8 cellular contexts compared by ENCODE assay signal in the genomic region with DNA sequence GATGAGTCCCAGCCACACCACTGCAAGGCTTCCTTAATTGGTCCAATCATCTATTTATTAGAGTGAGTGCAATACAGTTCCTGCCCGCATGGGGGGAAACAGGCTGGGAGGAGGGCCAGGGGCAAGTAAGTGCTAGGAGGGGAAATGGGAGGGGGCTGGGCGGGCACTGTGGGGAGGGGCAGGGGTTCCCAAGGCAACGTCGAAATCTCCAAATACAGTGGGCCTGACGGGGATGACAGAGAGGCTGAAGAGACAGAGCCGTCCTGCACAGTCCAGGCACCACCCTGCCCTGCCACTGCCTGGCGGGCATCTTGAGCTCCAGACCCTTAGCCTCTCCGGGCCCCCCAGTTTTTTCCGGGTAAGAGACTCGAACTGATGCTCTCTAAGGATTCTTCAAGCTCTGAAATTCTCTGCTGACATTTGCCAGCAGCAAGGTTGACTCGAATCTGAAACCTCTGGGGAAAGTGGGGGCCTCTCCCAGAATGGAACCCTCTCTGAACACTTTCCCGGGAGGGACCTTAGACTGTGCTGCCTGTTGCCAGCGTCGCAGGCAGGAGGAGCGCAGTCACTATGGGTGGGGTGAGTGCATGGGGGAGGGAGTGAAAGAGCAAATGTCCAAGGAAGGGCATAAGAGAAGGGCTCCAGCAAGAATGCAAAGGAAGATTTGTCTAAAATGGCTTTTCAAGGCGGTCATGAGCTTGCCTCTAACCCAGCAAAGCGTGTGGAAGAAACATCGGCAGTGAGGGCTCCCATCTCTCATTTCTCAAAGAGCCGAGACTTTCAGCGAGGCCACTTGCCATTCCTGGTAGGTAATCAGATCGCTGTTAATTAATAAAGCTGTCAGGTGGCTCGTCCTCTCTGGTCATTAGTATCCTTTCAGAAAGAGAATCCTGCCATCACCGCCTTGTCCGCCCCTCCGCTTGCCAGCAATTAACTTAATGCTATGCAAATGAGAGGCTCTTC.
DNase-seq lines count a peak whose midpoint lies in the region; ATAC-seq and TF ChIP-seq lines count a peak whose summit lies in the region.

No MANE protein-coding gene starts in this region.

- H3F3A ChIP-seq in OCI-LY1 (ENCODE audit: insufficient read depth, low read length) (no peaks in the 10 kb centered on the region), neural cell (ENCODE audit: insufficient read depth, low read length, poor library complexity, severe bottlenecking) (no peaks in the 10 kb centered on the region)

- peak overlapping the region; percentile 65 for H3K4me3 ChIP-seq in A673 (ENCODE audit: low read depth, low read length, poor library complexity, severe bottlenecking)
- peak overlapping the region; percentile 81 for H3K4me3 ChIP-seq in OCI-LY1 (ENCODE audit: low read depth, low read length, poor library complexity, severe bottlenecking)
- H3K4me3 ChIP-seq in fibroblast of pulmonary artery (replicated peaks; ENCODE audit: low read depth, low read length): peak overlapping the region; percentile 82
- H3K4me3 ChIP-seq in neural cell (ENCODE audit: low read length): peak overlapping the region; percentile 46

- H3K4me2 ChIP-seq in OCI-LY1 (ENCODE audit: low read length) (peak overlapping the region; percentile 96), neural cell (ENCODE audit: low read length) (no peak overlapping the region)

- intact Hi-C loops in A673 (cut with micrococcal nuclease; ENCODE audit: unreplicated experiment): no loop called here

- H3K4me1 ChIP-seq in A673 (ENCODE audit: insufficient read depth, low read length, poor library complexity, severe bottlenecking) (peaks cover 11% of the 10 kb centered on the region), OCI-LY1 (ENCODE audit: insufficient read depth, low read length, severe bottlenecking) (peaks cover 16% of the 10 kb centered on the region)

- H3K27ac ChIP-seq in A673 (ENCODE audit: low read depth, low read length, poor library complexity, severe bottlenecking) (peak overlapping the region; percentile 33), OCI-LY1 (ENCODE audit: low read depth, low read length, poor library complexity, severe bottlenecking) (peak overlapping the region; percentile 11), neural cell (ENCODE audit: low read length) (no peak overlapping the region), substantia nigra (ENCODE audit: low read depth, low read length, poor library complexity, severe bottlenecking) (peak overlapping the region; percentile 52)

- H3K27me3 ChIP-seq in A673 (replicated peaks; ENCODE audit: insufficient read depth, low read depth, low read length, poor library complexity) (peaks cover 10% of the 10 kb centered on the region), OCI-LY1 (ENCODE audit: insufficient read depth, low read length) (no peaks in the 10 kb centered on the region; the same call in 1 of the 2 replicates), neural cell (ENCODE audit: insufficient read depth, low read depth, low read length) (peaks cover 4% of the 10 kb centered on the region)

- POLR2A ChIA-PET in A673 (lab: Charles Lee; ENCODE audit: low non-redundant PET): no interaction called here

- CTCF ChIA-PET in A673 (lab: Charles Lee): interaction anchor here (0.5 to 0.6 kb wide), 3 partner anchors 18 to 130 kb away, joined by 3 to 13 read pairs (median 5); no protein-coding TSS in a partner anchor

- BruUV-seq in A673 (replicated peaks; lab: Mats Ljungman, UMichigan): no TSS peak

- no peaks in the 10 kb centered on the region for H3K9me3 ChIP-seq in A673 (ENCODE audit: low read depth, low read length, poor library complexity, severe bottlenecking)
- peaks cover 3% of the 10 kb centered on the region; the same call in 1 of the 2 replicates for H3K9me3 ChIP-seq in OCI-LY1 (ENCODE audit: low read length)
- H3K9me3 ChIP-seq in neural cell (ENCODE audit: low read length): peaks cover 3% of the 10 kb centered on the region

- H3K9me2 ChIP-seq in OCI-LY1 (ENCODE audit: low read depth, low read length): no peaks in the 10 kb centered on the region
- no peaks in the 10 kb centered on the region for H3K9me2 ChIP-seq in neural cell (ENCODE audit: insufficient read depth, low read length)

- H4K20me1 ChIP-seq in OCI-LY1 (ENCODE audit: insufficient read depth, low read length) (no peaks in the 10 kb centered on the region), neural cell (ENCODE audit: insufficient read depth) (no peaks in the 10 kb centered on the region)

- TF ChIP-seq CTCF in A673 (conservative IDR thresholded peaks at IDR 0.05; ENCODE audit: low read depth, low read length) (peak; percentile 42), OCI-LY1 (IDR thresholded peaks at IDR 0.05; ENCODE audit: low read length) (peak; percentile 47), fibroblast of pulmonary artery (IDR thresholded peaks at IDR 0.05; ENCODE audit: low read length, missing control alignments) (peak; percentile 44), neural cell (IDR thresholded peaks at IDR 0.05; ENCODE audit: poor library complexity, severe bottlenecking) (no peak)

- H3K9ac ChIP-seq in OCI-LY1 (ENCODE audit: low read length) (peak overlapping the region; percentile 79), neural cell (ENCODE audit: low read length) (no peak overlapping the region)

- peak; percentile 59 for ATAC-seq in GM18498 (IDR thresholded peaks at IDR 0.05; ENCODE audit: unreplicated experiment)
- ATAC-seq in HG03439 (IDR thresholded peaks at IDR 0.05; ENCODE audit: unreplicated experiment): peak; percentile 48

- H3K36me3 ChIP-seq in A673 (ENCODE audit: insufficient read depth, low read length, poor library complexity, severe bottlenecking) (no peaks in the 10 kb centered on the region), OCI-LY1 (ENCODE audit: insufficient read depth, low read length) (no peaks in the 10 kb centered on the region; the same call in 1 of the 2 replicates), neural cell (ENCODE audit: insufficient read depth, low read length) (no peaks in the 10 kb centered on the region)

- TF ChIP-seq EP300 in neural cell (conservative IDR thresholded peaks at IDR 0.05; ENCODE audit: poor library complexity, severe bottlenecking): no peak

- peak overlapping the region; percentile 92 for H2AFZ ChIP-seq in OCI-LY1 (ENCODE audit: low read length)
- no peak overlapping the region for H2AFZ ChIP-seq in neural cell (ENCODE audit: low read depth, low read length)

- no peak for TF ChIP-seq RAD21 in neural cell (conservative IDR thresholded peaks at IDR 0.05)

- DNase-seq in A673 (ENCODE audit: low spot score) (peak; percentile 74), activated T-helper 1 cell treated with Interleukin-2 at 50 U/mL for 16 hours (ENCODE audit: low read depth) (peak; percentile 40), fibroblast of pulmonary artery (ENCODE audit: low read depth) (peak; percentile 64), substantia nigra (lab: John Stamatoyannopoulos, UW) (peak in 14 of 49 donors; percentile 5 to 49 (median 26))

- H3K79me2 ChIP-seq in OCI-LY1 (ENCODE audit: insufficient read depth, low read length) (no peaks in the 10 kb centered on the region), neural cell (replicated peaks; ENCODE audit: insufficient read depth, low read length) (no peaks in the 10 kb centered on the region)

TF ChIP-seq in neural cell, 6 proteins besides CTCF, POLR2A, EP300 and RAD21:
- TF ChIP-seq SMC3 (conservative IDR thresholded peaks at IDR 0.05; ENCODE audit: poor library complexity) (no peak), EZH2 (IDR thresholded peaks at IDR 0.05; ENCODE audit: borderline replicate concordance, insufficient read depth, low read length, poor library complexity, severe bottlenecking) (no peak), MXI1 (conservative IDR thresholded peaks at IDR 0.05; ENCODE audit: poor library complexity, severe bottlenecking) (no peak), TAF1 (IDR thresholded peaks at IDR 0.05; ENCODE audit: low read depth) (no peak), POLR2AphosphoS5 (IDR thresholded peaks at IDR 0.05) (no peak)
- TF ChIP-seq, protein P1, sequence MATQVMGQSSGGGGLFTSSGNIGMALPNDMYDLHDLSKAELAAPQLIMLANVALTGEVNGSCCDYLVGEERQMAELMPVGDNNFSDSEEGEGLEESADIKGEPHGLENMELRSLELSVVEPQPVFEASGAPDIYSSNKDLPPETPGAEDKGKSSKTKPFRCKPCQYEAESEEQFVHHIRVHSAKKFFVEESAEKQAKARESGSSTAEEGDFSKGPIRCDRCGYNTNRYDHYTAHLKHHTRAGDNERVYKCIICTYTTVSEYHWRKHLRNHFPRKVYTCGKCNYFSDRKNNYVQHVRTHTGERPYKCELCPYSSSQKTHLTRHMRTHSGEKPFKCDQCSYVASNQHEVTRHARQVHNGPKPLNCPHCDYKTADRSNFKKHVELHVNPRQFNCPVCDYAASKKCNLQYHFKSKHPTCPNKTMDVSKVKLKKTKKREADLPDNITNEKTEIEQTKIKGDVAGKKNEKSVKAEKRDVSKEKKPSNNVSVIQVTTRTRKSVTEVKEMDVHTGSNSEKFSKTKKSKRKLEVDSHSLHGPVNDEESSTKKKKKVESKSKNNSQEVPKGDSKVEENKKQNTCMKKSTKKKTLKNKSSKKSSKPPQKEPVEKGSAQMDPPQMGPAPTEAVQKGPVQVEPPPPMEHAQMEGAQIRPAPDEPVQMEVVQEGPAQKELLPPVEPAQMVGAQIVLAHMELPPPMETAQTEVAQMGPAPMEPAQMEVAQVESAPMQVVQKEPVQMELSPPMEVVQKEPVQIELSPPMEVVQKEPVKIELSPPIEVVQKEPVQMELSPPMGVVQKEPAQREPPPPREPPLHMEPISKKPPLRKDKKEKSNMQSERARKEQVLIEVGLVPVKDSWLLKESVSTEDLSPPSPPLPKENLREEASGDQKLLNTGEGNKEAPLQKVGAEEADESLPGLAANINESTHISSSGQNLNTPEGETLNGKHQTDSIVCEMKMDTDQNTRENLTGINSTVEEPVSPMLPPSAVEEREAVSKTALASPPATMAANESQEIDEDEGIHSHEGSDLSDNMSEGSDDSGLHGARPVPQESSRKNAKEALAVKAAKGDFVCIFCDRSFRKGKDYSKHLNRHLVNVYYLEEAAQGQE (IDR thresholded peaks at IDR 0.05; ENCODE audit: borderline replicate concordance): no peak
